In the genomic region with DNA sequence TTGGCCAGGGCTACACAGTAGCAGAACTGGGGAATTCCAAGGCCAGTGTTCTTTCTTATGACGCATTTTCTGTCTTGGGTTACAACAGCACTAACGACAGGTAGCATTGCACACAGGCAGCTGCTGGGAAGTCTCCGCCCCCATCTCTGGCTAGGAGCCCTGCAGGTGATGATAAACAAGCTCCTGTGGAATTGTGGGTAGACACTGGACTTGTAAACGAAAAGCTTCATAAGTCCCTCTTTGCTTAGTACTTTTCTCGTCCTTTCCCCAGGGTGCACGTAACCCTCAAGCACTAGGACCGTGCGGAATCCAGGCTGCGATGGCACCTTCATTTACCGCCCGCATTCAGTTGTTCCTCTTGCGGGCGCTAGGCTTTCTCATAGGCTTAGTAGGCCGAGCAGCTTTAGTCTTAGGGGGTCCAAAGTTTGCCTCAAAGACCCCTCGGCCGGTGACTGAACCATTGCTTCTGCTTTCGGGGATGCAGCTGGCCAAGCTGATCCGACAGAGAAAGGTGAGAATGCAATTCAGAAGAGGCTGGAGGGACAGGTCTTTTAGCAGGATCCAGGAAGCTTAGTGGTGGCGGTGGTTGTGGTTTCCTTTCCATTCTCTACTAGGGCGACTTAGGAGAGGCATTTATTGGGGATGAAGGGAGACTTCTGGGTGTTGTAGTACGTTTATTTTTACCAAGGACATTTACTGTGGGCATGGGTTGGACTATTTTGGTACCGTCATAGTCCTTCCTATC, we compare ENCODE assay signal across 9 cellular contexts. TPM values are rescaled to one million over a fixed set of nuclear protein-coding genes. Genes with fewer than 3 reads are reported as not detected.
DNase-seq lines count a peak whose midpoint lies in the region; ATAC-seq and TF ChIP-seq lines count a peak whose summit lies in the region.
"Had no signal": no experiment of that assay in that cellular context is flagged by ENCODE, and none has a peak within 500 bp of the region (broad histone marks: within the 10 kb centered on the region; RNA-seq: fewer than 3 reads in every experiment).

A gene with protein sequence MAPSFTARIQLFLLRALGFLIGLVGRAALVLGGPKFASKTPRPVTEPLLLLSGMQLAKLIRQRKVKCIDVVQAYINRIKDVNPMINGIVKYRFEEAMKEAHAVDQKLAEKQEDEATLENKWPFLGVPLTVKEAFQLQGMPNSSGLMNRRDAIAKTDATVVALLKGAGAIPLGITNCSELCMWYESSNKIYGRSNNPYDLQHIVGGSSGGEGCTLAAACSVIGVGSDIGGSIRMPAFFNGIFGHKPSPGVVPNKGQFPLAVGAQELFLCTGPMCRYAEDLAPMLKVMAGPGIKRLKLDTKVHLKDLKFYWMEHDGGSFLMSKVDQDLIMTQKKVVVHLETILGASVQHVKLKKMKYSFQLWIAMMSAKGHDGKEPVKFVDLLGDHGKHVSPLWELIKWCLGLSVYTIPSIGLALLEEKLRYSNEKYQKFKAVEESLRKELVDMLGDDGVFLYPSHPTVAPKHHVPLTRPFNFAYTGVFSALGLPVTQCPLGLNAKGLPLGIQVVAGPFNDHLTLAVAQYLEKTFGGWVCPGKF (plus strand): TSS at position 200 of the 745 bp plus-strand sequence. CDS start 120 bp downstream, at position 320.

- H3K27ac Mint-ChIP-seq in central memory CD8-positive, alpha-beta T cell (ENCODE audit: low read depth): peak within 1 kb of the TSS; percentile 88

- TF ChIP-seq CTCF in GM10248 (IDR thresholded peaks at IDR 0.05; ENCODE audit: control extremely low read depth, extremely low read depth, low read depth, missing control alignments): no peak
- TF ChIP-seq CTCF in LNCAP (IDR thresholded peaks at IDR 0.05): 0 out of 2 replicates have a peak, but pooled peaks have one; percentile 10
- peak in 2 of 6 experiments; percentile 4 to 13 for TF ChIP-seq CTCF in thyroid gland (IDR thresholded peaks at IDR 0.05)

- CTCF ChIA-PET in GM10248 (lab: Yijun Ruan, JAX): no interaction called here

- H3K4me1 Mint-ChIP-seq in central memory CD8-positive, alpha-beta T cell: peaks cover 14% of the 10 kb centered on the region

- 1 to 2% methylated on average over 9 to 16 of the region's 22 CpGs for WGBS in thyroid gland, 2 donors

- DNase-seq in GM10248 (ENCODE audit: extremely low spot score) (peak; percentile 24), T-helper 22 cell (ENCODE audit: low read depth) (peak; percentile 74), myocyte (ENCODE audit: low read depth) (peak; percentile 3), thyroid gland (peak; percentile 75 to 77), GDM1 (lab: John Stamatoyannopoulos, UW) (no peak)
- peak; percentile 12 to 29 for DNase-seq in central memory CD8-positive, alpha-beta T cell (ENCODE audit: low spot score in 2 of 2)

- H3K36me3 ChIP-seq in thyroid gland: no peaks in the 10 kb centered on the region

- peak; percentile 88 for ATAC-seq in GM21786 (IDR thresholded peaks at IDR 0.05; ENCODE audit: unreplicated experiment)
- peak; percentile 86 for ATAC-seq in central memory CD8-positive, alpha-beta T cell (replicated peaks; ENCODE audit: extremely low read depth, poor library complexity, severe bottlenecking)

- H3K27ac ChIP-seq in thyroid gland: peak within 1 kb of the TSS; percentile 31 to 55 (median 35)

- no peaks in the 10 kb centered on the region for H3K4me1 ChIP-seq in thyroid gland

- intact Hi-C loops in thyroid gland (cut with DNase I): no loop called here

- no peaks in the 10 kb centered on the region for H3K27me3 ChIP-seq in thyroid gland

- H3K36me3 Mint-ChIP-seq in central memory CD8-positive, alpha-beta T cell (ENCODE audit: insufficient read depth): peaks cover 1% of the 10 kb centered on the region

- H3K9me3 ChIP-seq in thyroid gland: no peaks in the 10 kb centered on the region

- POLR2A ChIA-PET in GM10248 (lab: Yijun Ruan, JAX): no interaction called here

- peak in 1 of 2 donors; percentile 42 for TF ChIP-seq POLR2A in thyroid gland (IDR thresholded peaks at IDR 0.05)

- peak within 1 kb of the TSS; percentile 81 for H3K4me3 Mint-ChIP-seq in central memory CD8-positive, alpha-beta T cell

- H3K27me3 Mint-ChIP-seq in central memory CD8-positive, alpha-beta T cell: no peaks in the 10 kb centered on the region

- H3K4me3 ChIP-seq in thyroid gland (replicated peaks in 1 of 3): peak within 1 kb of the TSS in 2 of 3 donors; percentile 9 to 21

- H3K9me3 Mint-ChIP-seq in central memory CD8-positive, alpha-beta T cell: no peaks in the 10 kb centered on the region

RNA-seq across cellular contexts. Expression of the gene that starts here (rescaled TPM):
- total RNA-seq in myocyte: 1.0 TPM in 1 of 2 replicates, not detected in the other
- polyA plus RNA-seq in myocyte (2012): 0.33 TPM
- total RNA-seq in thyroid gland: 10 to 100 TPM in 3 of 4 donors, 1 to 10 TPM in 1; 7.4 to 13.7 (median 12.4) TPM
- total RNA-seq: LHCN-M2 had no signal
